In the genomic region with DNA sequence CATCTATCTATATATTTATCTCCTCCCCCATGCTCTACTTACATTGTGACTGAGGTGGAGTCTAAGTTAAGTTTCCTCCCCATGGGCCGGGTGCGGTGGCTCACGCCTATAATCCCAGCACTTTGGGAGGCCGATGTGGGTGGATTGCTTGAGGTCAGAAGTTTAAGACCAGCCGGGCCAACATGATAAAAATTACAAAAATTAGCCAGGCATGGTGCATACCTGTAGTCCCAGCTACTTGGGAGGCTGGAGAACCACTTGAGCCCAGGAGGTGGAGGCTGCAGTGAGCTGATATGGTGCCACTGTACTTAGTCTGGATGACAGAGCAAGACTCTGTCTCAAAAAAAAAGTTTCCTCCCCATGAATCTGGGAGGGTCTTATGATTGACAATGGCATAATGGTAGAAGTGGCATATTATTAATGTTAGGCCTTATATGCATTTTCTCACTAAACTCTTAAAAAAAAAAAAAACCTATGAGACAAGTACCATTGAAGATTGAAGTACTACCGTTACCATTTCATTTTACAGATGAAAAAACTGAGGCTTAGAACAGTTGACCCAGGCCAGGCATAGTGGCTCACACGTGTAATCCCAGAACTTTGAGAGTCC, we compare ENCODE assay signal across 1 cellular context.
TF ChIP-seq lines count a peak whose summit lies in the region.

No MANE protein-coding gene starts in this region.

TF ChIP-seq in liver, 16 proteins besides CTCF, POLR2A, EP300 and RAD21 (continued from another document):
- TF ChIP-seq HNF4A (conservative IDR thresholded peaks at IDR 0.05), result no peak
TF ChIP-seq in liver: peak in this region for 0.
